In genomic region chr12:96218989-96219678, GRCh38 we compare ENCODE assay signal across 15 cellular contexts. TPM values are rescaled to one million over a fixed set of nuclear protein-coding genes. Genes with fewer than 3 reads are reported as not detected.
A peak's percentile ranks its signal among the peaks of the same experiment; 100 is the strongest.
DNase-seq lines count a peak whose midpoint lies in the region; ATAC-seq, FAIRE-seq and TF ChIP-seq lines count a peak whose summit lies in the region.
"Had no signal": no experiment of that assay in that cellular context is flagged by ENCODE, and none has a peak within 500 bp of the region (broad histone marks: within the 10 kb centered on the region; RNA-seq: fewer than 3 reads in every experiment).

No MANE protein-coding gene starts in this region.

- H3K4me1 ChIP-seq in suprapubic skin (peaks cover 30% of the 10 kb centered on the region), spleen (peaks cover 16 to 62% (median 41%) of the 10 kb centered on the region in 6 donors)

- TF ChIP-seq CTCF in epithelial cell of proximal tubule (conservative IDR thresholded peaks at IDR 0.05; ENCODE audit: low read depth, low read length) (no peak), suprapubic skin (IDR thresholded peaks at IDR 0.05) (no peak), spleen (IDR thresholded peaks at IDR 0.05 in 8 of 11, conservative IDR thresholded peaks at IDR 0.05 in 3 of 11) (no peak)

- H3K27ac ChIP-seq in suprapubic skin, result peak overlapping the region; percentile 82
- H3K27ac ChIP-seq in spleen, result peak overlapping the region in 1 of 8 donors; percentile 17
- H3K27ac ChIP-seq: adrenal gland, neutrophil had no signal

- H3K36me3 ChIP-seq in suprapubic skin, result peaks cover 6% of the 10 kb centered on the region
- H3K36me3 ChIP-seq in spleen, result peaks cover 0 to 45% (median 4%) of the 10 kb centered on the region in 6 donors
- H3K36me3 ChIP-seq: neutrophil had no signal

- TF ChIP-seq EP300 in suprapubic skin (IDR thresholded peaks at IDR 0.05), result no peak

- WGBS in suprapubic skin, result 62% methylated on average over 11 of the region's 11 CpGs
- 87 to 93% (median 91%) methylated on average over 11 of the region's 11 CpGs for WGBS in spleen, 5 donors

- no peak for DNase-seq in activated T-cell treated with anti-CD3 and anti-CD28 coated beads, Interleukin-2, amount 50 U/mL, for 72 hours
- DNase-seq in activated T-cell treated with anti-CD3 and anti-CD28 coated beads, Interleukin-2, amount 50 U/mL, for 48 hours, result no peak
- DNase-seq in RCC 7860 (ENCODE audit: low spot score) (peak; percentile 16), epithelial cell of proximal tubule (ENCODE audit: low read depth) (no peak), suprapubic skin (ENCODE audit: low spot score in 2 of 2) (no peak), spleen (no peak), DMS114 treated with DMSO at 0.1 percent for 48 hours (lab: John Stamatoyannopoulos, UW; ENCODE audit: unreplicated experiment) (no peak), RPMI8226 (no peak)
- DNase-seq: activated CD4-positive, alpha-beta T cell treated with anti-CD3 and anti-CD28 coated beads for 48 hours; NCI-H1436; substantia nigra had no signal

- peaks cover 53% of the 10 kb centered on the region for H3K4me1 Mint-ChIP-seq in activated T-cell treated with anti-CD3 and anti-CD28 coated beads, Interleukin-2, amount 50 U/mL, for 72 hours (ENCODE audit: low read depth)

- no peak overlapping the region for H3K4me3 Mint-ChIP-seq in activated T-cell treated with anti-CD3 and anti-CD28 coated beads, Interleukin-2, amount 50 U/mL, for 72 hours
- H3K4me3 Mint-ChIP-seq: B cell had no signal

- FAIRE-seq in RCC 7860 (lab: Jason Lieb, UNC), result no peak

- H3K27me3 ChIP-seq in suprapubic skin (no peaks in the 10 kb centered on the region), spleen (replicated peaks in 1 of 7) (no peaks in the 10 kb centered on the region)
- H3K27me3 ChIP-seq: adrenal gland, esophagus muscularis mucosa, neutrophil had no signal

- peak overlapping the region; percentile 19 for H3K4me3 ChIP-seq in epithelial cell of proximal tubule (ENCODE audit: low read depth, low read length)
- H3K4me3 ChIP-seq in suprapubic skin, result peak overlapping the region; percentile 29
- H3K4me3 ChIP-seq in spleen, result no peak overlapping the region
- H3K4me3 ChIP-seq: adrenal gland, esophagus muscularis mucosa had no signal

- no peak for ATAC-seq in activated T-cell treated with anti-CD3 and anti-CD28 coated beads, Interleukin-2, amount 50 U/mL, for 72 hours (replicated peaks in 1 of 2)

- intact Hi-C loops in spleen (cut with DNase I; ENCODE audit: low total_unique reads), result no loop called here

- no peaks in the 10 kb centered on the region for H3K9me3 ChIP-seq in suprapubic skin
- H3K9me3 ChIP-seq in spleen, result no peaks in the 10 kb centered on the region
- H3K9me3 ChIP-seq: adrenal gland, esophagus muscularis mucosa, neutrophil had no signal

- H3K9me3 Mint-ChIP-seq in activated T-cell treated with anti-CD3 and anti-CD28 coated beads, Interleukin-2, amount 50 U/mL, for 72 hours, result no peaks in the 10 kb centered on the region

- TF ChIP-seq POLR2A in suprapubic skin (IDR thresholded peaks at IDR 0.05) (no peak), spleen (IDR thresholded peaks at IDR 0.05) (no peak)

- no peaks in the 10 kb centered on the region for H3K27me3 Mint-ChIP-seq in activated T-cell treated with anti-CD3 and anti-CD28 coated beads, Interleukin-2, amount 50 U/mL, for 72 hours (ENCODE audit: low read depth)
- H3K27me3 Mint-ChIP-seq: B cell had no signal

- peaks cover 9 to 17% of the 10 kb centered on the region in 2 donors for H3K36me3 Mint-ChIP-seq in activated T-cell treated with anti-CD3 and anti-CD28 coated beads, Interleukin-2, amount 50 U/mL, for 72 hours (ENCODE audit: insufficient read depth in 2 of 2)

- H3K27ac Mint-ChIP-seq in activated T-cell treated with anti-CD3 and anti-CD28 coated beads, Interleukin-2, amount 50 U/mL, for 72 hours, result peak overlapping the region; percentile 51
- H3K27ac Mint-ChIP-seq: B cell had no signal

RNA-seq across cellular contexts. Expression of gene ELK3, which starts 25.0 kb away (rescaled TPM):
- 10 to 100 TPM; 31.2 to 34.9 TPM for total RNA-seq in activated T-cell treated with anti-CD3 and anti-CD28 coated beads, Interleukin-2, amount 50 U/mL, for 72 hours
- total RNA-seq in epithelial cell of proximal tubule (45.7 and 46.3 TPM in 2 replicates), suprapubic skin (10 to 100 TPM in 3 of 4 donors, 1 to 10 TPM in 1; 10.0 to 13.5 (median 11.0) TPM), spleen (10 to 100 TPM; 44.4 to 92.7 (median 60.0) TPM)
- polyA plus RNA-seq in spleen, result 10 to 100 TPM; 14.5 to 29.7 (median 15.9) TPM

Comparison
In these comparisons a context has a peak if more than half of its experiments do, and no peak if none do; other contexts are left out.
1. H3K4me3 ChIP-seq: peak in epithelial cell of proximal tubule (single experiment) and suprapubic skin (single experiment); none in spleen (0 of 8).